In the genomic region with DNA sequence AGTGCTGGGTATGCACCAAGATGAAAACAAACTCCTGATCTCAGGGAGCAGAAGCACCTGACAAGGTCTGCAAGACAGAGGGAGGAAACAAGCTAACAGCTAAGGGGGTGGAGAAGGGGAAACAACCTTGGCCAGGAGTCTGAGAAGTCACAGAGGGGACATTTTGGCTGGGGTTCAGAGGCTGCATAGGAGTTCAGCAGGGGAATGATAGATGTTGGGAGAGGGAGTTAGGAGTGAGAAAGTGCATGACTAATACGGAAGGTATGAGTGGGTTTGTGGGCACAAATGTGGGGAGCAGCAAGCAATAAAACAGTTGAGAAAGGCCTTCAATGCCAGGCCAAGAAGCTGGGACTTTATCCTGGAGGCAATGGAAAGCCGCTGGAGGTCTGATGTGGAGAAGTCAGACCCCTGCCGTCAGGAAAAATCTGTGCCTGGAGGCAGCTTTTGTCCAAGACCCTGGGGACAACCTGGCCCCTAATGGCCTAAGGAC, we compare ENCODE assay signal across 9 cellular contexts. TPM values are rescaled to one million over a fixed set of nuclear protein-coding genes. Genes with fewer than 3 reads are reported as not detected.
DNase-seq lines count a peak whose midpoint lies in the region; ATAC-seq and TF ChIP-seq lines count a peak whose summit lies in the region.
"Had no signal": no experiment of that assay in that cellular context is flagged by ENCODE, and none has a peak within 500 bp of the region (broad histone marks: within the 10 kb centered on the region; RNA-seq: fewer than 3 reads in every experiment).

No MANE protein-coding gene starts in this region.

- H3K9me3 ChIP-seq in AG04450 (ENCODE audit: control insufficient read depth, insufficient read depth, low read length) = no peaks in the 10 kb centered on the region; the same call in 1 of the 2 replicates

- no peak for TF ChIP-seq CTCF in AG04450 (IDR thresholded peaks at IDR 0.05; ENCODE audit: low read depth, low read length)

- no peak overlapping the region for H3K4me3 ChIP-seq in AG04450 (ENCODE audit: low read depth, low read length)

- DNase-seq in AG04450 (ENCODE audit: low read depth, low spot score) (peak; percentile 46), HT-29 (ENCODE audit: low spot score) (peak; percentile 91), astrocyte of the hippocampus (ENCODE audit: low read depth, low spot score) (peak; percentile 90), kidney tubule cell (ENCODE audit: low spot score) (peak; percentile 85), HuH-7.5 (ENCODE audit: low spot score) (no peak), NCI-H446 (lab: John Stamatoyannopoulos, UW) (no peak)
- DNase-seq: stimulated activated CD4-positive, alpha-beta T cell treated with anti-CD3 and anti-CD28 coated beads, Interleukin-4, amount 100 ng/mL, for 4 hours had no signal

- no peaks in the 10 kb centered on the region for H3K27me3 ChIP-seq in AG04450 (ENCODE audit: control insufficient read depth, insufficient read depth, low read length)

- CTCF ChIA-PET in AG04450 (lab: Charles Lee) = interaction anchor here (0.9 to 3.7 kb wide), 3 partner anchors 43 to 57 kb away, joined by 3 to 27 read pairs (median 4); no protein-coding TSS in a partner anchor

- ATAC-seq in HG02884 (IDR thresholded peaks at IDR 0.05; ENCODE audit: unreplicated experiment) (no peak), GM21737 (IDR thresholded peaks at IDR 0.05; ENCODE audit: unreplicated experiment) (no peak)

- peak overlapping the region; percentile 65 for H3K27ac ChIP-seq in AG04450 (ENCODE audit: low read depth, low read length)

- POLR2A ChIA-PET in AG04450 (lab: Yijun Ruan, JAX) = interaction anchor here (0.7 kb wide), 1 partner anchor 47 kb away, joined by 8 read pairs; no protein-coding TSS in a partner anchor

RNA-seq across cellular contexts. Expression of a gene that starts 16.4 kb away (rescaled TPM):
- 19.1 and 26.0 TPM in 2 replicates for polyA plus RNA-seq in AG04450 (2011; rRNA removed)
- polyA minus RNA-seq in AG04450 (2011; rRNA and poly(A)+ RNA removed) = 40.4 and 54.9 TPM in 2 replicates
- total RNA-seq in HT-29 (2014; rRNA removed; shearing (Covaris generic)) = 302 and 331 TPM in 2 replicates

Comparison
In these comparisons a context has a peak if more than half of its experiments do, and no peak if none do; other contexts are left out.
1. DNase-seq: peak in AG04450 (single experiment), HT-29 (single experiment), astrocyte of the hippocampus (single experiment) and kidney tubule cell (single experiment); none in HuH-7.5 (single experiment) and NCI-H446 (0 of 2).